20 cellular contexts compared by ENCODE assay signal in the genomic region with DNA sequence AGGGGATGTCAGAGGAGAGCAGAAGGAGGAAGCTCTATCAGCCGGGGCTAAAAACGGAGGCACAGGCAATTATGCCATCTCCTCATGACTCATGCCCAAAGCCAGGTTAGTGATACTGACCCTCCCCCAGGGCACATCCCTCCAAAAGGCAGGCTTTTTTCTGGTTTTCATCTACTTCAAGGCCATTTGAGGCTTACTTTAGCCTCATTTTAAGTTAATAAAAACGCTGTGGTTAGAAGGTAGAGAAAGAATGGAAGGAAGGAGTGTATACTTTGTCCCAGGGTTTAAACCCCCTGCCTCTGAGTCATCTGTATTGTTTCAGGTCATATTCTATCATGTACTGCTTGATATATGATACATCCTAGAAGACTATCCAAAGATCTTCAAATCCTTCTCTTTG.
A peak's percentile ranks its signal among the peaks of the same experiment; 100 is the strongest.
DNase-seq lines count a peak whose midpoint lies in the region; ATAC-seq, FAIRE-seq and TF ChIP-seq lines count a peak whose summit lies in the region.
"Had no signal": no experiment of that assay in that cellular context is flagged by ENCODE, and none has a peak within 500 bp of the region (broad histone marks: within the 10 kb centered on the region; RNA-seq: fewer than 3 reads in every experiment).

No MANE protein-coding gene starts in this region.

- H3K9me3 ChIP-seq in PC-9 (ENCODE audit: insufficient read depth, low read depth) (no peaks in the 10 kb centered on the region), hepatocyte (ENCODE audit: low read depth) (no peaks in the 10 kb centered on the region)
- H3K9me3 ChIP-seq: gastroesophageal sphincter, psoas muscle, upper lobe of right lung had no signal

- ATAC-seq in GM21360 (IDR thresholded peaks at IDR 0.05; ENCODE audit: unreplicated experiment), result no peak
- ATAC-seq in GM18511 (IDR thresholded peaks at IDR 0.05; ENCODE audit: unreplicated experiment), result no peak
- ATAC-seq: gastroesophageal sphincter, psoas muscle, upper lobe of right lung had no signal

- H3K9me2 ChIP-seq in PC-9 (ENCODE audit: insufficient read depth), result no peaks in the 10 kb centered on the region
- H3K9me2 ChIP-seq in hepatocyte (replicated peaks; ENCODE audit: insufficient read depth), result no peaks in the 10 kb centered on the region

- H3K27me3 ChIP-seq in PC-9 (ENCODE audit: insufficient read depth, low read depth), result no peaks in the 10 kb centered on the region
- no peaks in the 10 kb centered on the region for H3K27me3 ChIP-seq in hepatocyte
- H3K27me3 ChIP-seq: gastroesophageal sphincter, upper lobe of right lung had no signal

- H3K36me3 ChIP-seq in PC-9 (ENCODE audit: low read depth) (no peaks in the 10 kb centered on the region), hepatocyte (replicated peaks; ENCODE audit: insufficient read depth, low read depth) (no peaks in the 10 kb centered on the region)
- H3K36me3 ChIP-seq: gastroesophageal sphincter, upper lobe of right lung had no signal

- BruUV-seq in PC-9 (replicated peaks; lab: Mats Ljungman, UMichigan), result no TSS peak

- H3K4me1 ChIP-seq in PC-9 (replicated peaks; ENCODE audit: insufficient read depth), result no peaks in the 10 kb centered on the region
- no peaks in the 10 kb centered on the region for H3K4me1 ChIP-seq in hepatocyte (ENCODE audit: insufficient read depth)
- H3K4me1 ChIP-seq: gastroesophageal sphincter, psoas muscle, upper lobe of right lung had no signal

- H3K27ac Mint-ChIP-seq in CD14-positive monocyte, result no peak overlapping the region
- no peak overlapping the region for H3K27ac Mint-ChIP-seq in activated CD4-positive, alpha-beta T cell treated with anti-CD3 and anti-CD28 coated beads, Interleukin-2, amount 10 ng/mL, durations not matched to agents 24 days and 14 days
- H3K27ac Mint-ChIP-seq: CD4-positive, CD25-positive, alpha-beta regulatory T cell; mesothelial cell of epicardium had no signal

- no peak overlapping the region for H2AFZ ChIP-seq in PC-9
- no peak overlapping the region for H2AFZ ChIP-seq in hepatocyte

- intact Hi-C loops in CD14-positive monocyte (cut with micrococcal nuclease), result no loop called here
- intact Hi-C loops in PC-9 (cut with micrococcal nuclease; ENCODE audit: unreplicated experiment), result no loop called here
- intact Hi-C loops in activated CD4-positive, alpha-beta T cell treated with anti-CD3 and anti-CD28 coated beads, Interleukin-2, amount 10 ng/mL, durations not matched to agents 24 days and 14 days (cut with micrococcal nuclease), result no loop called here

- H3K4me3 ChIP-seq in PC-9 (no peak overlapping the region), hepatocyte (no peak overlapping the region)
- H3K4me3 ChIP-seq: gastroesophageal sphincter, psoas muscle, smooth muscle cell, upper lobe of right lung had no signal

- no peaks in the 10 kb centered on the region for H3F3A ChIP-seq in PC-9 (ENCODE audit: insufficient read depth, low read depth)

- no peak overlapping the region for H3K4me2 ChIP-seq in PC-9
- no peak overlapping the region for H3K4me2 ChIP-seq in hepatocyte
- H3K4me2 ChIP-seq: smooth muscle cell had no signal

- TF ChIP-seq CTCF in CD14-positive monocyte (IDR thresholded peaks at IDR 0.05), result no peak
- no peak for TF ChIP-seq CTCF in PC-9 (conservative IDR thresholded peaks at IDR 0.05)
- TF ChIP-seq CTCF in hepatocyte (IDR thresholded peaks at IDR 0.05; ENCODE audit: poor library complexity), result no peak

- peaks cover 0 to 4% (median 0%) of the 10 kb centered on the region in 3 donors for H3K27me3 Mint-ChIP-seq in CD14-positive monocyte (ENCODE audit: low read depth in 3 of 3)
- H3K27me3 Mint-ChIP-seq in activated CD4-positive, alpha-beta T cell treated with anti-CD3 and anti-CD28 coated beads, Interleukin-2, amount 10 ng/mL, durations not matched to agents 24 days and 14 days, result no peaks in the 10 kb centered on the region
- H3K27me3 Mint-ChIP-seq: CD4-positive, CD25-positive, alpha-beta regulatory T cell had no signal

- POLR2A ChIA-PET in PC-9 (lab: Charles Lee; ENCODE audit: unreplicated experiment), result no interaction called here

- FAIRE-seq in HTR-8/SVneo (lab: Jason Lieb, UNC), result no peak

- no peaks in the 10 kb centered on the region for H4K20me1 ChIP-seq in PC-9 (ENCODE audit: insufficient read depth)
- no peaks in the 10 kb centered on the region for H4K20me1 ChIP-seq in hepatocyte (ENCODE audit: insufficient read depth, poor library complexity, severe bottlenecking)

- peaks cover 23% of the 10 kb centered on the region for H3K4me1 Mint-ChIP-seq in CD14-positive monocyte
- H3K4me1 Mint-ChIP-seq in activated CD4-positive, alpha-beta T cell treated with anti-CD3 and anti-CD28 coated beads, Interleukin-2, amount 10 ng/mL, durations not matched to agents 24 days and 14 days, result no peaks in the 10 kb centered on the region
- H3K4me1 Mint-ChIP-seq: CD4-positive, CD25-positive, alpha-beta regulatory T cell; mesothelial cell of epicardium had no signal

- no peaks in the 10 kb centered on the region for H3K36me3 Mint-ChIP-seq in CD14-positive monocyte
- no peaks in the 10 kb centered on the region for H3K36me3 Mint-ChIP-seq in activated CD4-positive, alpha-beta T cell treated with anti-CD3 and anti-CD28 coated beads, Interleukin-2, amount 10 ng/mL, durations not matched to agents 24 days and 14 days (ENCODE audit: low read depth)
- H3K36me3 Mint-ChIP-seq: CD4-positive, CD25-positive, alpha-beta regulatory T cell; mesothelial cell of epicardium had no signal

- H3K79me2 ChIP-seq in PC-9 (ENCODE audit: low read depth) (no peaks in the 10 kb centered on the region), hepatocyte (no peaks in the 10 kb centered on the region)

- peaks cover 0 to 12% (median 2%) of the 10 kb centered on the region in 7 donors for H3K9me3 Mint-ChIP-seq in CD14-positive monocyte
- H3K9me3 Mint-ChIP-seq in activated CD4-positive, alpha-beta T cell treated with anti-CD3 and anti-CD28 coated beads, Interleukin-2, amount 10 ng/mL, durations not matched to agents 24 days and 14 days, result no peaks in the 10 kb centered on the region
- H3K9me3 Mint-ChIP-seq: CD4-positive, CD25-positive, alpha-beta regulatory T cell had no signal

- H3K27ac ChIP-seq in PC-9, result peak overlapping the region; percentile 46
- peak overlapping the region; percentile 68 for H3K27ac ChIP-seq in hepatocyte
- H3K27ac ChIP-seq: gastroesophageal sphincter, psoas muscle, upper lobe of right lung had no signal

- H3K4me3 Mint-ChIP-seq in CD14-positive monocyte, result no peak overlapping the region
- H3K4me3 Mint-ChIP-seq in activated CD4-positive, alpha-beta T cell treated with anti-CD3 and anti-CD28 coated beads, Interleukin-2, amount 10 ng/mL, durations not matched to agents 24 days and 14 days, result no peak overlapping the region
- H3K4me3 Mint-ChIP-seq: CD4-positive, CD25-positive, alpha-beta regulatory T cell; mesothelial cell of epicardium had no signal

- peak; percentile 48 for DNase-seq in CD14-positive monocyte (ENCODE audit: low spot score)
- peak; percentile 17 for DNase-seq in HTR-8/SVneo (ENCODE audit: insufficient read length, low spot score)
- peak in 1 of 2 experiments; percentile 3 for DNase-seq in PC-9
- no peak for DNase-seq in hepatocyte (ENCODE audit: low spot score)
- no peak for DNase-seq in activated CD4-positive, alpha-beta T cell treated with anti-CD3 and anti-CD28 coated beads, Interleukin-2, amount 10 ng/mL, durations not matched to agents 24 days and 14 days
- DNase-seq in retina, result no peak
- DNase-seq: activated CD4-positive, alpha-beta T cell treated with anti-CD3 and anti-CD28 coated beads for 48 hours; activated effector memory CD4-positive, alpha-beta T cell treated with Interleukin-2 at 50 U/mL for 16 hours; amniotic stem cell; CD4-positive, CD25-positive, alpha-beta regulatory T cell; Karpas-422; NCI-H1436 treated with DMSO at 0.1 percent for 48 hours; psoas muscle; stimulated activated CD4-positive, alpha-beta T cell treated with anti-CD3 and anti-CD28 coated beads, Interleukin-4, amount 100 ng/mL, for 1 hour; upper lobe of right lung had no signal

- WGBS in hepatocyte (ENCODE audit: low lambda C conversion rate, missing lambda C conversion rate), result 53% methylated on average over 3 of the region's 3 CpGs

- CTCF ChIA-PET in PC-9 (lab: Charles Lee), result no interaction called here

Comparison
In these comparisons a context has a peak if more than half of its experiments do, and no peak if none do; other contexts are left out.
1. DNase-seq: peak in CD14-positive monocyte (single experiment) and HTR-8/SVneo (single experiment); none in hepatocyte (single experiment), activated CD4-positive, alpha-beta T cell treated with anti-CD3 and anti-CD28 coated beads, Interleukin-2, amount 10 ng/mL, durations not matched to agents 24 days and 14 days (single experiment) and retina (single experiment).